ENCODE assay signal across 18 cellular contexts in genomic region chr11:73192272-73192671, GRCh38. TPM values are rescaled to one million over a fixed set of nuclear protein-coding genes. Genes with fewer than 3 reads are reported as not detected.
DNase-seq lines count a peak whose midpoint lies in the region; ATAC-seq, FAIRE-seq and TF ChIP-seq lines count a peak whose summit lies in the region.
"Had no signal": no experiment of that assay in that cellular context is flagged by ENCODE, and none has a peak within 500 bp of the region (broad histone marks: within the 10 kb centered on the region; RNA-seq: fewer than 3 reads in every experiment).

No MANE protein-coding gene starts in this region.

- peak overlapping the region; percentile 67 for H3K4me2 ChIP-seq in keratinocyte (ENCODE audit: control insufficient read depth, extremely low read depth, insufficient read depth, low read depth, low read length)
- H3K4me2 ChIP-seq: hepatocyte had no signal

- no peaks in the 10 kb centered on the region for H3K27me3 ChIP-seq in keratinocyte (ENCODE audit: control insufficient read depth, extremely low read depth, insufficient read depth, low read length)
- H3K27me3 ChIP-seq: esophagus muscularis mucosa, hepatocyte, tibial nerve had no signal

- peaks cover 65% of the 10 kb centered on the region for H3K4me1 ChIP-seq in keratinocyte (ENCODE audit: control insufficient read depth, extremely low read depth, insufficient read depth, low read length)

- H3K27ac ChIP-seq in keratinocyte (ENCODE audit: control insufficient read depth, insufficient read depth, low read length): peak overlapping the region; percentile 69
- H3K27ac ChIP-seq: esophagus muscularis mucosa, tibial nerve had no signal

- H3K4me3 Mint-ChIP-seq in WTC11 (no peak overlapping the region), type B pancreatic cell (no peak overlapping the region)
- H3K4me3 Mint-ChIP-seq: natural killer cell, T-cell had no signal

- no peaks in the 10 kb centered on the region for H3K36me3 ChIP-seq in keratinocyte (ENCODE audit: control insufficient read depth in 2 of 2, extremely low read depth in 1 of 2, insufficient read depth in 2 of 2, low read length in 2 of 2)
- H3K36me3 ChIP-seq: esophagus muscularis mucosa, tibial nerve had no signal

- peak; percentile 86 for FAIRE-seq in keratinocyte (lab: Jason Lieb, UNC)

- H3K27ac Mint-ChIP-seq in activated naive CD4-positive, alpha-beta T cell treated with anti-CD3 and anti-CD28 coated beads, Interleukin-2, amount 50 U/mL, for 72 hours: no peak overlapping the region
- H3K27ac Mint-ChIP-seq in WTC11 (no peak overlapping the region), type B pancreatic cell (peak overlapping the region; percentile 50)
- H3K27ac Mint-ChIP-seq: natural killer cell, T-cell had no signal

- no peaks in the 10 kb centered on the region for H3K9me3 Mint-ChIP-seq in activated naive CD4-positive, alpha-beta T cell treated with anti-CD3 and anti-CD28 coated beads, Interleukin-2, amount 50 U/mL, for 72 hours
- H3K9me3 Mint-ChIP-seq in WTC11: no peaks in the 10 kb centered on the region
- H3K9me3 Mint-ChIP-seq in type B pancreatic cell: no peaks in the 10 kb centered on the region
- H3K9me3 Mint-ChIP-seq: natural killer cell, T-cell had no signal

- peaks cover 4% of the 10 kb centered on the region for H3K9me1 ChIP-seq in keratinocyte (ENCODE audit: control insufficient read depth, extremely low read depth, insufficient read depth, low read length)

- H3K27me3 Mint-ChIP-seq in WTC11 (ENCODE audit: low read depth) (peaks cover 2% of the 10 kb centered on the region; the same call in 1 of the 2 replicates), type B pancreatic cell (no peaks in the 10 kb centered on the region)

- no peak overlapping the region for H2AFZ ChIP-seq in keratinocyte (ENCODE audit: control insufficient read depth, low read length)
- H2AFZ ChIP-seq: hepatocyte had no signal

- H3K4me3 ChIP-seq in keratinocyte (ENCODE audit: control insufficient read depth in 2 of 3, extremely low read depth in 1 of 3, insufficient read depth in 2 of 3, low read depth in 1 of 3, low read length in 3 of 3): no peak overlapping the region
- H3K4me3 ChIP-seq: esophagus muscularis mucosa, hepatocyte, tibial nerve had no signal

- peak; percentile 76 for ATAC-seq in activated naive CD4-positive, alpha-beta T cell treated with anti-CD3 and anti-CD28 coated beads, Interleukin-2, amount 50 U/mL, for 72 hours
- ATAC-seq in WTC11: no peak
- ATAC-seq: natural killer cell, T-cell had no signal

- dilution Hi-C loops in keratinocyte (cut with MboI; ENCODE audit: extremely low pct_ligation_motif_present, low sequenced_read_pairs): no loop called here

- TF ChIP-seq CTCF in WTC11 (IDR thresholded peaks at IDR 0.05) (no peak), keratinocyte (optimal IDR thresholded peaks at IDR 0.05 in 1 of 3, IDR thresholded peaks at IDR 0.05 in 1 of 3, conservative IDR thresholded peaks at IDR 0.05 in 1 of 3; ENCODE audit: extremely low read depth in 1 of 3, insufficient read depth in 2 of 3, low read length in 3 of 3) (no peak), type B pancreatic cell (conservative IDR thresholded peaks at IDR 0.05) (no peak)

- no peaks in the 10 kb centered on the region for H4K20me1 ChIP-seq in keratinocyte (ENCODE audit: control insufficient read depth, extremely low read depth, insufficient read depth, low read length)

- H3K36me3 Mint-ChIP-seq in activated naive CD4-positive, alpha-beta T cell treated with anti-CD3 and anti-CD28 coated beads, Interleukin-2, amount 50 U/mL, for 72 hours: no peaks in the 10 kb centered on the region
- no peaks in the 10 kb centered on the region for H3K36me3 Mint-ChIP-seq in WTC11
- H3K36me3 Mint-ChIP-seq in type B pancreatic cell: no peaks in the 10 kb centered on the region
- H3K36me3 Mint-ChIP-seq: natural killer cell, T-cell had no signal

- peaks cover 10% of the 10 kb centered on the region for H3K4me1 Mint-ChIP-seq in WTC11
- H3K4me1 Mint-ChIP-seq in type B pancreatic cell (ENCODE audit: unreplicated experiment): peaks cover 15% of the 10 kb centered on the region
- H3K4me1 Mint-ChIP-seq: natural killer cell, T-cell had no signal

- DNase-seq in activated naive CD4-positive, alpha-beta T cell treated with anti-CD3 and anti-CD28 coated beads, Interleukin-2, amount 50 U/mL, for 72 hours (ENCODE audit: low spot score in 2 of 2): peak in 1 of 2 donors; percentile 48
- no peak for DNase-seq in activated naive CD4-positive, alpha-beta T cell treated with anti-CD3 and anti-CD28 coated beads, Interleukin-2, amount 50 U/mL, for 16 hours
- DNase-seq in WTC11 (ENCODE audit: low spot score): peak; percentile 5
- DNase-seq in keratinocyte (ENCODE audit: low read depth, low spot score): peak; percentile 99
- DNase-seq in type B pancreatic cell (ENCODE audit: extremely low spot score, unreplicated experiment): no peak
- DNase-seq in activated CD4-positive, CD25-positive, alpha-beta regulatory T cell (lab: John Stamatoyannopoulos, UW): no peak
- DNase-seq in NCI-H69 (lab: John Stamatoyannopoulos, UW): no peak
- no peak for DNase-seq in GM03348 (ENCODE audit: low spot score)
- DNase-seq: cortex of kidney; natural killer cell; NCI-H1694 treated with DMSO at 0.1 percent for 48 hours; NCI-H510A treated with DMSO at 0.1 percent for 48 hours; stimulated activated CD8-positive, alpha-beta memory T cell treated with anti-CD3 and anti-CD28 coated beads, Interleukin-4, amount 100 ng/mL, for 48 hours; T-cell had no signal

- H3K9me3 ChIP-seq in keratinocyte (ENCODE audit: control insufficient read depth, low read depth, low read length): no peaks in the 10 kb centered on the region
- H3K9me3 ChIP-seq: esophagus muscularis mucosa, tibial nerve had no signal

- POLR2A ChIA-PET in WTC11 (lab: Charles Lee): interaction anchor here (0.7 kb wide), 1 partner anchor 453 kb away, joined by 4 read pairs; no protein-coding TSS in a partner anchor

- CTCF ChIA-PET in WTC11 (lab: Charles Lee): interaction anchor here (0.6 to 2.7 kb wide), 4 partner anchors 45 to 143 kb away, joined by 3 to 10 read pairs (median 4); no protein-coding TSS in a partner anchor

- no peaks in the 10 kb centered on the region for H3K79me2 ChIP-seq in keratinocyte (ENCODE audit: control insufficient read depth, insufficient read depth, low read length)
- H3K79me2 ChIP-seq: hepatocyte had no signal

- H3K9ac ChIP-seq in keratinocyte (ENCODE audit: control insufficient read depth, extremely low read depth, insufficient read depth, low read length): peak overlapping the region; percentile 48

TF ChIP-seq in WTC11, 78 proteins besides CTCF, POLR2A, EP300 and RAD21:
- TF ChIP-seq JUN (CRISPR knock-in tag; IDR thresholded peaks at IDR 0.05) (no peak), RORB (CRISPR knock-in tag; IDR thresholded peaks at IDR 0.05) (no peak), NFYB (CRISPR knock-in tag; conservative IDR thresholded peaks at IDR 0.05; ENCODE audit: low read depth) (no peak), OVOL2 (CRISPR knock-in tag; IDR thresholded peaks at IDR 0.05; ENCODE audit: borderline replicate concordance) (no peak), TEAD4 (CRISPR knock-in tag; IDR thresholded peaks at IDR 0.05) (no peak)
TF ChIP-seq in WTC11: peak in this region for 0.

RNA-seq across cellular contexts. Expression of gene P2RY2, which starts 25.8 kb away (rescaled TPM):
- not detected for total RNA-seq in activated naive CD4-positive, alpha-beta T cell treated with anti-CD3 and anti-CD28 coated beads, Interleukin-2, amount 50 U/mL, for 72 hours
- 0.94 to 1.2 TPM (median 1.2 TPM) in 3 replicates for total RNA-seq in WTC11 (2021)
- polyA plus RNA-seq in keratinocyte: 3.9 to 6.9 TPM (median 5.1 TPM) in 3 replicates
- 1.7 TPM for polyA plus RNA-seq in keratinocyte (2011; ENCODE audit: low read depth)
- polyA plus RNA-seq in keratinocyte (2011; cell fraction: cytosol; rRNA removed): 2.4 and 2.8 TPM in 2 replicates
- polyA plus RNA-seq in keratinocyte (2011; cell fraction: nucleus; rRNA removed): 3.9 and 4.0 TPM in 2 replicates
- polyA plus RNA-seq in keratinocyte (2012; ENCODE audit: low replicate concordance): 2.1 and 7.0 TPM in 2 replicates
- 4.4 to 18.0 TPM (median 7.1 TPM) in 3 replicates for polyA minus RNA-seq in keratinocyte
- polyA minus RNA-seq in keratinocyte (2011; cell fraction: cytosol; rRNA and poly(A)+ RNA removed): 2.3 TPM
- polyA minus RNA-seq in keratinocyte (2011; cell fraction: nucleus; rRNA and poly(A)+ RNA removed): 3.8 and 3.9 TPM in 2 replicates
- 12.1 and 25.3 TPM in 2 replicates for total RNA-seq in type B pancreatic cell (ENCODE audit: low replicate concordance)
- total RNA-seq: LHCN-M2 had no signal

RNA-seq across cellular contexts. Expression of gene FCHSD2, which starts 50.2 kb away (rescaled TPM):
- total RNA-seq in activated naive CD4-positive, alpha-beta T cell treated with anti-CD3 and anti-CD28 coated beads, Interleukin-2, amount 50 U/mL, for 72 hours: 10 to 100 TPM; 10.3 to 32.4 TPM
- 8.4 to 10.1 TPM (median 8.8 TPM) in 3 replicates for total RNA-seq in WTC11 (2021)
- polyA plus RNA-seq in keratinocyte: 11.6 to 16.2 TPM (median 14.2 TPM) in 3 replicates
- 42.3 TPM for polyA plus RNA-seq in keratinocyte (2011; ENCODE audit: low read depth)
- 12.3 and 17.5 TPM in 2 replicates for polyA plus RNA-seq in keratinocyte (2011; cell fraction: cytosol; rRNA removed)
- polyA plus RNA-seq in keratinocyte (2011; cell fraction: nucleus; rRNA removed): 18.2 and 21.1 TPM in 2 replicates
- polyA plus RNA-seq in keratinocyte (2012; ENCODE audit: low replicate concordance): 11.2 and 12.1 TPM in 2 replicates
- polyA minus RNA-seq in keratinocyte: 6.9 to 14.1 TPM (median 10.5 TPM) in 3 replicates
- 14.8 TPM for polyA minus RNA-seq in keratinocyte (2011; cell fraction: cytosol; rRNA and poly(A)+ RNA removed)
- polyA minus RNA-seq in keratinocyte (2011; cell fraction: nucleus; rRNA and poly(A)+ RNA removed): 9.6 and 16.4 TPM in 2 replicates
- 30.8 and 32.0 TPM in 2 replicates for total RNA-seq in type B pancreatic cell (ENCODE audit: low replicate concordance)

Comparison
In these comparisons a context has a peak if more than half of its experiments do, and no peak if none do; other contexts are left out.
1. DNase-seq: peak in WTC11 (single experiment) and keratinocyte (single experiment); none in activated naive CD4-positive, alpha-beta T cell treated with anti-CD3 and anti-CD28 coated beads, Interleukin-2, amount 50 U/mL, for 16 hours (single experiment), type B pancreatic cell (single experiment), activated CD4-positive, CD25-positive, alpha-beta regulatory T cell (0 of 4), NCI-H69 (single experiment) and GM03348 (single experiment).